ENCODE assay signal across 8 cellular contexts in genomic region chr4:6873792-6874461, GRCh38. TPM values are rescaled to one million over a fixed set of nuclear protein-coding genes. Genes with fewer than 3 reads are reported as not detected.
DNase-seq lines count a peak whose midpoint lies in the region; ATAC-seq and TF ChIP-seq lines count a peak whose summit lies in the region.

No MANE protein-coding gene starts in this region.

- H3K4me2 ChIP-seq in DND-41 (ENCODE audit: insufficient read depth, low read length): no peak overlapping the region

- H3K4me1 Mint-ChIP-seq in natural killer cell: peaks cover 14 to 20% of the 10 kb centered on the region in 2 donors
- peaks cover 8 to 17% of the 10 kb centered on the region in 2 donors for H3K4me1 Mint-ChIP-seq in stimulated activated naive B cell treated with anti-CD40 and anti-IgM and Interleukin-4, amounts not matched to agents 10 μg/mL and 1 μg/mL and 100 μg/mL, for 72 hours

- intact Hi-C loops in natural killer cell (cut with micrococcal nuclease): loop anchor here (1.0 to 5.0 kb wide), 2 partner anchors 92 to 154 kb away; partner anchors contain the start of gene KIAA0232

- H3K4me3 Mint-ChIP-seq in natural killer cell: no peak overlapping the region
- H3K4me3 Mint-ChIP-seq in stimulated activated naive B cell treated with anti-CD40 and anti-IgM and Interleukin-4, amounts not matched to agents 10 μg/mL and 1 μg/mL and 100 μg/mL, for 72 hours: no peak overlapping the region

- no peaks in the 10 kb centered on the region for H3K4me1 ChIP-seq in DND-41 (ENCODE audit: insufficient read depth, low read length)

- H3K27me3 ChIP-seq in DND-41 (ENCODE audit: insufficient read depth, low read length, poor library complexity) (no peaks in the 10 kb centered on the region), H7 (ENCODE audit: control insufficient read depth, insufficient read depth, low read length) (no peaks in the 10 kb centered on the region)

- no peak overlapping the region for H2AFZ ChIP-seq in DND-41 (ENCODE audit: low read depth, low read length)

- peak overlapping the region in 1 of 2 donors; percentile 52 for H3K27ac Mint-ChIP-seq in natural killer cell
- no peak overlapping the region for H3K27ac Mint-ChIP-seq in stimulated activated naive B cell treated with anti-CD40 and anti-IgM and Interleukin-4, amounts not matched to agents 10 μg/mL and 1 μg/mL and 100 μg/mL, for 72 hours

- H3K27me3 Mint-ChIP-seq in natural killer cell (ENCODE audit: low read depth in 2 of 2): no peaks in the 10 kb centered on the region
- H3K27me3 Mint-ChIP-seq in stimulated activated naive B cell treated with anti-CD40 and anti-IgM and Interleukin-4, amounts not matched to agents 10 μg/mL and 1 μg/mL and 100 μg/mL, for 72 hours: no peaks in the 10 kb centered on the region

- H3K4me3 ChIP-seq in DND-41 (ENCODE audit: low read depth in 1 of 2, low read length in 2 of 2): no peak overlapping the region
- no peak overlapping the region for H3K4me3 ChIP-seq in H7 (ENCODE audit: insufficient read depth, low read depth, low read length)
- no peak overlapping the region for H3K4me3 ChIP-seq in epithelial cell of esophagus (ENCODE audit: low read length)

- peak; percentile 92 for ATAC-seq in DND-41 (ENCODE audit: insufficient read depth, low read depth)
- peak; percentile 76 to 95 (median 92) for ATAC-seq in natural killer cell
- ATAC-seq in stimulated activated naive B cell treated with anti-CD40 and anti-IgM and Interleukin-4, amounts not matched to agents 10 μg/mL and 1 μg/mL and 100 μg/mL, for 72 hours (replicated peaks): peak; percentile 76 to 83

- H3K79me2 ChIP-seq in DND-41 (ENCODE audit: insufficient read depth, low read length): no peaks in the 10 kb centered on the region

- DNase-seq in DND-41 (peak; percentile 72), H7 (peak; percentile 67), NCI-H460 (ENCODE audit: extremely low read depth, low read depth) (peak; percentile 24), epithelial cell of esophagus (ENCODE audit: low read depth) (peak; percentile 71), natural killer cell (peak; percentile 78), dedifferentiated amniotic fluid mesenchymal stem cell (ENCODE audit: extremely low spot score) (no peak)
- DNase-seq in activated CD8-positive, alpha-beta memory T cell treated with anti-CD3 and anti-CD28 coated beads, Interleukin-2, amount 50 U/mL, for 1 hour (ENCODE audit: extremely low read depth): peak; percentile 49
- peak; percentile 35 for DNase-seq in stimulated activated naive B cell treated with anti-CD40 and anti-IgM and Interleukin-4, amounts not matched to agents 10 μg/mL and 1 μg/mL and 100 μg/mL, for 72 hours

- no peak overlapping the region for H3K27ac ChIP-seq in DND-41 (ENCODE audit: low read length)

- H4K20me1 ChIP-seq in DND-41 (ENCODE audit: insufficient read depth, low read length): peaks cover 15% of the 10 kb centered on the region

- no peak overlapping the region for H3K9ac ChIP-seq in DND-41 (ENCODE audit: low read depth, low read length)

- H3K9me3 ChIP-seq in DND-41 (ENCODE audit: insufficient read depth, low read length, severe bottlenecking): no peaks in the 10 kb centered on the region

- TF ChIP-seq CTCF in DND-41 (IDR thresholded peaks at IDR 0.05; ENCODE audit: borderline replicate concordance, extremely low read depth, low read length, poor library complexity, severe bottlenecking): peak; percentile 87
- TF ChIP-seq CTCF in epithelial cell of esophagus (IDR thresholded peaks at IDR 0.05; ENCODE audit: insufficient read depth, low read depth, low read length, missing control alignments): peak; percentile 88
- peak; percentile 92 for TF ChIP-seq CTCF in natural killer cell (IDR thresholded peaks at IDR 0.05)

- peaks cover 85% of the 10 kb centered on the region for H3K36me3 ChIP-seq in DND-41 (ENCODE audit: insufficient read depth, low read length)
- peaks cover 18% of the 10 kb centered on the region for H3K36me3 ChIP-seq in H7 (replicated peaks; ENCODE audit: control insufficient read depth, insufficient read depth, low read length)

- peaks cover 26% of the 10 kb centered on the region for H3K36me3 Mint-ChIP-seq in natural killer cell
- H3K36me3 Mint-ChIP-seq in stimulated activated naive B cell treated with anti-CD40 and anti-IgM and Interleukin-4, amounts not matched to agents 10 μg/mL and 1 μg/mL and 100 μg/mL, for 72 hours: peaks cover 31 to 38% of the 10 kb centered on the region in 2 donors

- no peaks in the 10 kb centered on the region for H3K9me3 Mint-ChIP-seq in natural killer cell
- H3K9me3 Mint-ChIP-seq in stimulated activated naive B cell treated with anti-CD40 and anti-IgM and Interleukin-4, amounts not matched to agents 10 μg/mL and 1 μg/mL and 100 μg/mL, for 72 hours: no peaks in the 10 kb centered on the region

RNA-seq across cellular contexts. Expression of gene TBC1D14, which starts 35.7 kb away (rescaled TPM):
- 55.8 and 58.3 TPM in 2 replicates for total RNA-seq in H7 (2014; rRNA removed; shearing (Covaris generic))
- total RNA-seq in NCI-H460 (2014; rRNA removed; shearing (Covaris generic)): 22.3 and 24.7 TPM in 2 replicates
- 28.4 and 30.9 TPM in 2 replicates for polyA plus RNA-seq in NCI-H460 (2014; cell fraction: nucleus; rRNA removed)
- total RNA-seq in natural killer cell: 10 to 100 TPM; 36.0 to 54.7 (median 53.2) TPM
